30 cellular contexts compared by ENCODE assay signal in genomic region chr12:86697916-86698315, GRCh38.
"Had no signal": no experiment of that assay in that cellular context is flagged by ENCODE, and none has a peak within 500 bp of the region (broad histone marks: within the 10 kb centered on the region; RNA-seq: fewer than 3 reads in every experiment).

No MANE protein-coding gene starts in this region.

- H3K27ac ChIP-seq: adrenal gland, brain microvascular endothelial cell, heart left ventricle, neural progenitor cell, right atrium auricular region, stomach, thyroid gland, upper lobe of left lung, vagina, WERI-Rb-1 had no signal

- H3K36me3 ChIP-seq: adrenal gland, brain microvascular endothelial cell, heart left ventricle, neural progenitor cell, right atrium auricular region, stomach, thyroid gland, upper lobe of left lung, vagina, WERI-Rb-1 had no signal

- DNase-seq: activated CD4-positive, alpha-beta T cell treated with anti-CD3 and anti-CD28 coated beads for 1 hour; activated CD8-positive, alpha-beta memory T cell treated with anti-CD3 and anti-CD28 coated beads, Interleukin-2, amount 10 ng/mL, durations not matched to agents 7 days and 5 days; activated CD8-positive, alpha-beta T cell treated with anti-CD3 and anti-CD28 coated beads, Interleukin-2, amount 10 ng/mL, durations not matched to agents 7 days and 5 days; activated effector memory CD4-positive, alpha-beta T cell treated with Interleukin-2 at 50 U/mL for 16 hours; activated naive CD4-positive, alpha-beta T cell treated with Interleukin-2 at 50 U/mL for 16 hours; activated T-cell treated with anti-CD3 and anti-CD28 coated beads for 4 hours; adrenal gland; caudate nucleus; endodermal cell; heart left ventricle; hypothalamus; immature natural killer cell; midbrain; naive thymus-derived CD4-positive, alpha-beta T cell; occipital lobe; stimulated activated CD4-positive, alpha-beta T cell treated with anti-CD3 and anti-CD28 coated beads, Interleukin-15, amount 100 ng/mL, for 24 hours; stimulated activated CD4-positive, alpha-beta T cell treated with anti-CD3 and anti-CD28 coated beads, Interleukin-2, amount 100 ng/mL, for 24 hours; stimulated activated naive B cell treated with anti-CD40 and anti-IgM and Interleukin-4, amounts not matched to agents 10 μg/mL and 1 μg/mL and 100 μg/mL, for 72 hours; stomach; SW 1271; T-helper 9 cell; thyroid gland; upper lobe of left lung; WERI-Rb-1 had no signal

- H3K9ac ChIP-seq: neural progenitor cell had no signal

- H3K27me3 ChIP-seq: adrenal gland, brain microvascular endothelial cell, heart left ventricle, neural progenitor cell, right atrium auricular region, stomach, thyroid gland, upper lobe of left lung, vagina had no signal

- FAIRE-seq: astrocyte had no signal

- H3K4me3 ChIP-seq: adrenal gland, heart left ventricle, neural progenitor cell, right atrium auricular region, stomach, thyroid gland, upper lobe of left lung, vagina had no signal

- H2AFZ ChIP-seq: neural progenitor cell had no signal

- H3K9me3 ChIP-seq: adrenal gland, right atrium auricular region, thyroid gland, upper lobe of left lung, vagina had no signal

- H3K4me2 ChIP-seq: neural progenitor cell had no signal

- ATAC-seq: activated CD8-positive, alpha-beta memory T cell treated with anti-CD3 and anti-CD28 coated beads, Interleukin-2, amount 10 ng/mL, durations not matched to agents 7 days and 5 days; activated CD8-positive, alpha-beta T cell treated with anti-CD3 and anti-CD28 coated beads, Interleukin-2, amount 10 ng/mL, durations not matched to agents 7 days and 5 days; esophagus mucosa; heart left ventricle; naive thymus-derived CD4-positive, alpha-beta T cell; stimulated activated naive B cell treated with anti-CD40 and anti-IgM and Interleukin-4, amounts not matched to agents 10 μg/mL and 1 μg/mL and 100 μg/mL, for 72 hours had no signal

- H3K4me1 ChIP-seq: adrenal gland, heart left ventricle, neural progenitor cell, right atrium auricular region, stomach, thyroid gland, upper lobe of left lung, vagina had no signal
